In the genomic region with DNA sequence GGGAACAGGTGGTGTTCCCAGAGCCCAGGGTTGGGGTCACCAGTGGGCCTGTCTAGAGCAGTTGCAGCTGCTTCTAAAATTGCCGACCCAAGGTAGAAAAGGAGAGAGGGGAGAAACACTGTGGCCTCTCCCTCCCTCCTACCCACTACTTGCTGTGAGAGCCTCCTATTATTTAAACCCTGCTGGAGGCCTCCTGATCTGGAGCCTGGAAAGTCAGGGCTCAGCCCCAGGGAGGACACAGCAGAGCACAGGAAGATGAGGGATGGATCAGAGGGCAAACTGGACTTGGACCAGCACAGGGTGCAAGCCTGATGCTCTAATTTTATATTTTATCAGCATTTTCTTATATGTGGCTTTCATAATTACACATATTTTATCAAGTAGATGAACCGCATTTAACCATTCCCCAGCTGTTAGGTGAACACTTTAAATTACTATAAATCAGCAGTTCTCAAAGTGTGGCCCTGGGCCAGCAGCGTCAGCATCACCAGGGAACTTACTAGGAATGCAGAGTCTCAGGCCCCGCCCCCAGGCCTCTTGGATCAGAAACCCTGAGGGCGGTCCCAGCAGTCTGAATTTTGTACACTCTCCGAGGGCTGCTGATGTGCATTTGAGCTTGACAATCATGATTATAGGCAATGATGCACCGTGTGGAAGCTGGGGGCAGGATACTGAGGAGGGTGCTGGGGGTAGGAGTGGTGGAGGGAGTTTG, we compare ENCODE assay signal across 9 cellular contexts. TPM values are rescaled to one million over a fixed set of nuclear protein-coding genes. Genes with fewer than 3 reads are reported as not detected.
DNase-seq lines count a peak whose midpoint lies in the region; ATAC-seq and TF ChIP-seq lines count a peak whose summit lies in the region.
"Had no signal": no experiment of that assay in that cellular context is flagged by ENCODE, and none has a peak within 500 bp of the region (broad histone marks: within the 10 kb centered on the region; RNA-seq: fewer than 3 reads in every experiment).

No MANE protein-coding gene starts in this region.

- H4K20me1 ChIP-seq in SK-N-SH (ENCODE audit: insufficient read depth) (peaks cover 45% of the 10 kb centered on the region), smooth muscle cell (ENCODE audit: low read depth) (peaks cover 100% of the 10 kb centered on the region)

- H3K36me3 ChIP-seq in SK-N-SH (replicated peaks in 1 of 2; ENCODE audit: control insufficient read depth in 1 of 2, insufficient read depth in 2 of 2, low read length in 1 of 2) (peaks cover 0 to 3% of the 10 kb centered on the region in 2 experiments), smooth muscle cell (ENCODE audit: low read depth) (no peaks in the 10 kb centered on the region)

- H3K9me3 ChIP-seq in SK-N-SH: no peaks in the 10 kb centered on the region
- H3K9me3 ChIP-seq in smooth muscle cell (replicated peaks; ENCODE audit: low read depth): no peaks in the 10 kb centered on the region

- H3K79me2 ChIP-seq in SK-N-SH (ENCODE audit: insufficient read depth) (peaks cover 93% of the 10 kb centered on the region), smooth muscle cell (ENCODE audit: low read depth) (peaks cover 91% of the 10 kb centered on the region)

- H3K4me1 ChIP-seq in SK-N-SH (ENCODE audit: control insufficient read depth in 1 of 2, insufficient read depth in 2 of 2, low read depth in 1 of 2, low read length in 1 of 2) (peaks cover 41 to 43% of the 10 kb centered on the region in 2 experiments), foreskin keratinocyte (peaks cover 64% of the 10 kb centered on the region), smooth muscle cell (ENCODE audit: low read depth) (peaks cover 42% of the 10 kb centered on the region)

- TF ChIP-seq CTCF in SK-N-SH (IDR thresholded peaks at IDR 0.05) (no peak), foreskin keratinocyte (conservative IDR thresholded peaks at IDR 0.05) (no peak), smooth muscle cell (IDR thresholded peaks at IDR 0.05; ENCODE audit: borderline replicate concordance, insufficient read depth, poor library complexity, severe bottlenecking) (no peak)

- TF ChIP-seq RAD21 in SK-N-SH (IDR thresholded peaks at IDR 0.05; ENCODE audit: low read length): no peak

- peak; percentile 10 for DNase-seq in NCI-H345 (lab: John Stamatoyannopoulos, UW)
- DNase-seq in NCI-H345 treated with DMSO at 0.1 percent for 48 hours (lab: John Stamatoyannopoulos, UW; ENCODE audit: unreplicated experiment): no peak
- DNase-seq in SK-N-SH: no peak
- no peak for DNase-seq in foreskin keratinocyte
- no peak for DNase-seq in smooth muscle cell (lab: John Stamatoyannopoulos, UW; ENCODE audit: unreplicated experiment)
- no peak for DNase-seq in stimulated activated CD4-positive, alpha-beta T cell treated with anti-CD3 and anti-CD28 coated beads, Interleukin-4, amount 100 ng/mL, for 4 hours
- DNase-seq in occipital lobe (lab: John Stamatoyannopoulos, UW): no peak
- DNase-seq: NCI-H524 had no signal

- CTCF ChIA-PET in SK-N-SH (lab: Yijun Ruan, JAX): no interaction called here

- POLR2A ChIA-PET in SK-N-SH (lab: Yijun Ruan, JAX): interaction anchor here (0.5 kb wide), 1 partner anchor 15 kb away, joined by 4 read pairs; no protein-coding TSS in a partner anchor

- H3F3A ChIP-seq in SK-N-SH (replicated peaks; ENCODE audit: insufficient read depth) (peaks cover 19% of the 10 kb centered on the region), smooth muscle cell (ENCODE audit: low read depth) (peaks cover 16% of the 10 kb centered on the region)

- H3K27ac ChIP-seq in SK-N-SH (ENCODE audit: low read depth in 2 of 2, low read length in 1 of 2) (peak overlapping the region; percentile 65 to 85), foreskin keratinocyte (peak overlapping the region; percentile 82), smooth muscle cell (ENCODE audit: low read depth) (peak overlapping the region; percentile 93)

- peak overlapping the region; percentile 71; the same call in 1 of the 2 replicates for H3K9ac ChIP-seq in SK-N-SH
- peak overlapping the region; percentile 88 for H3K9ac ChIP-seq in smooth muscle cell (ENCODE audit: low read depth)

- no peak overlapping the region for H2AFZ ChIP-seq in SK-N-SH (ENCODE audit: low read depth)
- no peak overlapping the region for H2AFZ ChIP-seq in smooth muscle cell (ENCODE audit: low read depth)

- 90% methylated on average over 6 of the region's 7 CpGs for WGBS in SK-N-SH (ENCODE audit: low lambda C conversion rate)
- WGBS in smooth muscle cell (ENCODE audit: low lambda C conversion rate): 73% methylated on average over 7 of the region's 7 CpGs

- H3K4me2 ChIP-seq in SK-N-SH (peak overlapping the region; percentile 58), smooth muscle cell (peak overlapping the region; percentile 76)

- no peak for TF ChIP-seq EP300 in SK-N-SH (IDR thresholded peaks at IDR 0.05; ENCODE audit: borderline replicate concordance in 1 of 2, low read depth in 1 of 2, low read length in 1 of 2)

- no peak for ATAC-seq in foreskin keratinocyte
- no peak for ATAC-seq in HG02678 (IDR thresholded peaks at IDR 0.05; ENCODE audit: unreplicated experiment)

- H3K27me3 ChIP-seq in SK-N-SH (ENCODE audit: insufficient read depth): no peaks in the 10 kb centered on the region
- no peaks in the 10 kb centered on the region for H3K27me3 ChIP-seq in foreskin keratinocyte
- no peaks in the 10 kb centered on the region for H3K27me3 ChIP-seq in smooth muscle cell (ENCODE audit: low read depth)

- no peaks in the 10 kb centered on the region for H3K9me2 ChIP-seq in SK-N-SH

- H3K4me3 ChIP-seq in SK-N-SH (ENCODE audit: low read depth in 2 of 2, low read length in 1 of 2): no peak overlapping the region
- no peak overlapping the region for H3K4me3 ChIP-seq in smooth muscle cell

TF ChIP-seq in SK-N-SH, 30 proteins besides CTCF, POLR2A, EP300 and RAD21:
- TF ChIP-seq TAF1 (IDR thresholded peaks at IDR 0.05; ENCODE audit: borderline replicate concordance, low read depth, low read length): no peak
- no peak for TF ChIP-seq EZH2phosphoT487 (IDR thresholded peaks at IDR 0.05; ENCODE audit: borderline replicate concordance, low read depth)
- no peak for TF ChIP-seq GATA2 (CRISPR knock-in tag; IDR thresholded peaks at IDR 0.05)
- TF ChIP-seq FOXJ3 (CRISPR knock-in tag; IDR thresholded peaks at IDR 0.05): no peak
- no peak for TF ChIP-seq RXRA (IDR thresholded peaks at IDR 0.05; ENCODE audit: borderline replicate concordance, low read depth)
- TF ChIP-seq CHD2 (IDR thresholded peaks at IDR 0.05; ENCODE audit: low read length, partially characterized antibody): no peak
- no peak for TF ChIP-seq MEF2A (IDR thresholded peaks at IDR 0.05; ENCODE audit: borderline replicate concordance, low read depth)

RNA-seq across cellular contexts. Expression of a gene that starts 26.7 kb away (rescaled TPM):
- polyA plus RNA-seq in SK-N-SH (2012; rRNA removed) (18.0 and 19.5 TPM in 2 replicates), foreskin keratinocyte (27.2 and 29.4 TPM in 2 replicates), smooth muscle cell (20.2 and 27.7 TPM in 2 replicates)
- 12.0 and 14.6 TPM in 2 replicates for polyA plus RNA-seq in SK-N-SH (2012; cell fraction: cytosol; rRNA removed)
- polyA plus RNA-seq in SK-N-SH (2012; cell fraction: nucleus; rRNA removed): 47.4 and 59.5 TPM in 2 replicates
- total RNA-seq in foreskin keratinocyte (49.9 and 57.4 TPM in 2 replicates), smooth muscle cell (21.9 and 25.9 TPM in 2 replicates), occipital lobe (2.5 TPM)
